8 cellular contexts compared by ENCODE assay signal in genomic region chr10:28676968-28677888, GRCh38. TPM values are rescaled to one million over a fixed set of nuclear protein-coding genes. Genes with fewer than 3 reads are reported as not detected.
A peak's percentile ranks its signal among the peaks of the same experiment; 100 is the strongest.
DNase-seq lines count a peak whose midpoint lies in the region; ATAC-seq and TF ChIP-seq lines count a peak whose summit lies in the region.

BAMBI (plus strand) TSS chr10:28677521; CDS start chr10:28677898, 377 bp downstream.

- H3K27me3 ChIP-seq in ectodermal cell (ENCODE audit: control insufficient read depth, insufficient read depth, low read length, poor library complexity, severe bottlenecking): peaks cover 78% of the 10 kb centered on the region

- CTCF ChIA-PET in activated CD4-positive, alpha-beta memory T cell treated with anti-CD3 and anti-CD28 coated beads, Interleukin-2, amount 10 ng/mL, durations not matched to agents 7 days and 5 days (lab: Charles Lee): interaction anchor here (0.6 to 1.6 kb wide), 5 partner anchors 9 to 628 kb away, joined by 3 to 7 read pairs (median 4); no protein-coding TSS in a partner anchor

- peaks cover 14% of the 10 kb centered on the region for H3K4me1 ChIP-seq in ectodermal cell (ENCODE audit: control insufficient read depth, insufficient read depth, low read length)

- TF ChIP-seq CTCF in C4-2B (conservative IDR thresholded peaks at IDR 0.05): peak; percentile 89

- H3K9me3 Mint-ChIP-seq in activated CD4-positive, alpha-beta memory T cell treated with anti-CD3 and anti-CD28 coated beads, Interleukin-2, amount 10 ng/mL, durations not matched to agents 7 days and 5 days: no peaks in the 10 kb centered on the region

- no peaks in the 10 kb centered on the region for H3K9me3 ChIP-seq in ectodermal cell (ENCODE audit: control insufficient read depth, low read length)

- peaks cover 20% of the 10 kb centered on the region for H3K4me1 Mint-ChIP-seq in activated CD4-positive, alpha-beta memory T cell treated with anti-CD3 and anti-CD28 coated beads, Interleukin-2, amount 10 ng/mL, durations not matched to agents 7 days and 5 days

- H3K27ac Mint-ChIP-seq in activated CD4-positive, alpha-beta memory T cell treated with anti-CD3 and anti-CD28 coated beads, Interleukin-2, amount 10 ng/mL, durations not matched to agents 7 days and 5 days: no peak within 1 kb of the TSS

- WGBS in ectodermal cell, 2 experiments: 0% methylated on average over 120 of the region's 120 CpGs

- peak within 1 kb of the TSS; percentile 61 for H3K4me3 Mint-ChIP-seq in activated CD4-positive, alpha-beta memory T cell treated with anti-CD3 and anti-CD28 coated beads, Interleukin-2, amount 10 ng/mL, durations not matched to agents 7 days and 5 days

- DNase-seq in GM19240 (ENCODE audit: insufficient read length, low spot score): peak; percentile 79
- DNase-seq in NCI-H748 treated with DMSO at 0.1 percent for 48 hours (lab: John Stamatoyannopoulos, UW): peak; percentile 80
- peak; percentile 91 for DNase-seq in activated CD4-positive, alpha-beta memory T cell treated with anti-CD3 and anti-CD28 coated beads, Interleukin-2, amount 10 ng/mL, durations not matched to agents 7 days and 5 days
- DNase-seq in lung microvascular endothelial cell (ENCODE audit: low read depth in 2 of 2): peak; percentile 93 to 96
- peak; percentile 58 to 88 (median 74) for DNase-seq in stimulated activated CD4-positive, alpha-beta T cell treated with anti-CD3 and anti-CD28 coated beads, TNF-alpha, amount 100 ng/mL, for 1 hour (ENCODE audit: low read depth in 3 of 3, low spot score in 1 of 3)

- peak within 1 kb of the TSS; percentile 60 for H3K4me3 ChIP-seq in ectodermal cell (ENCODE audit: insufficient read depth, low read depth, low read length)

- H3K27ac ChIP-seq in C4-2B (peak within 1 kb of the TSS; percentile 96), ectodermal cell (ENCODE audit: insufficient read depth, low read depth, low read length, poor library complexity, severe bottlenecking) (no peak within 1 kb of the TSS)

- POLR2A ChIA-PET in activated CD4-positive, alpha-beta memory T cell treated with anti-CD3 and anti-CD28 coated beads, Interleukin-2, amount 10 ng/mL, durations not matched to agents 7 days and 5 days (lab: Charles Lee): interaction anchor here (0.7 to 1.5 kb wide), 4 partner anchors 91 to 1050 kb away, joined by 3 to 6 read pairs (median 3); partner anchors contain the start of gene WAC

- H3K36me3 ChIP-seq in ectodermal cell (ENCODE audit: control insufficient read depth, insufficient read depth, low read length): no peaks in the 10 kb centered on the region

- no peaks in the 10 kb centered on the region for H3K36me3 Mint-ChIP-seq in activated CD4-positive, alpha-beta memory T cell treated with anti-CD3 and anti-CD28 coated beads, Interleukin-2, amount 10 ng/mL, durations not matched to agents 7 days and 5 days (ENCODE audit: low read depth)

- ATAC-seq in HG03439 (IDR thresholded peaks at IDR 0.05; ENCODE audit: unreplicated experiment): peak; percentile 96

- peaks cover 72% of the 10 kb centered on the region for H3K27me3 Mint-ChIP-seq in activated CD4-positive, alpha-beta memory T cell treated with anti-CD3 and anti-CD28 coated beads, Interleukin-2, amount 10 ng/mL, durations not matched to agents 7 days and 5 days

RNA-seq across cellular contexts. Expression of gene BAMBI, which starts in this region (rescaled TPM):
- total RNA-seq in activated CD4-positive, alpha-beta memory T cell treated with anti-CD3 and anti-CD28 coated beads, Interleukin-2, amount 10 ng/mL, durations not matched to agents 7 days and 5 days: under 1 TPM; 0.20 to 0.23 TPM
- polyA plus RNA-seq in ectodermal cell (2013, experiment 1 of 4): 2.9 TPM
- 3.4 TPM for polyA plus RNA-seq in ectodermal cell (2013, experiment 2 of 4)
- polyA plus RNA-seq in ectodermal cell (2013, experiment 3 of 4): 6.1 TPM
- polyA plus RNA-seq in ectodermal cell (2013, experiment 4 of 4): 5.9 TPM
- total RNA-seq in lung microvascular endothelial cell: 2.0 and 3.0 TPM in 2 replicates

Comparison
In these comparisons a context has a peak if more than half of its experiments do, and no peak if none do; other contexts are left out.
1. Peak in DNase-seq in activated CD4-positive, alpha-beta memory T cell treated with anti-CD3 and anti-CD28 coated beads, Interleukin-2, amount 10 ng/mL, durations not matched to agents 7 days and 5 days; RNA of the gene not detected or under 1 TPM.